ENCODE assay signal across 8 cellular contexts in the genomic region with DNA sequence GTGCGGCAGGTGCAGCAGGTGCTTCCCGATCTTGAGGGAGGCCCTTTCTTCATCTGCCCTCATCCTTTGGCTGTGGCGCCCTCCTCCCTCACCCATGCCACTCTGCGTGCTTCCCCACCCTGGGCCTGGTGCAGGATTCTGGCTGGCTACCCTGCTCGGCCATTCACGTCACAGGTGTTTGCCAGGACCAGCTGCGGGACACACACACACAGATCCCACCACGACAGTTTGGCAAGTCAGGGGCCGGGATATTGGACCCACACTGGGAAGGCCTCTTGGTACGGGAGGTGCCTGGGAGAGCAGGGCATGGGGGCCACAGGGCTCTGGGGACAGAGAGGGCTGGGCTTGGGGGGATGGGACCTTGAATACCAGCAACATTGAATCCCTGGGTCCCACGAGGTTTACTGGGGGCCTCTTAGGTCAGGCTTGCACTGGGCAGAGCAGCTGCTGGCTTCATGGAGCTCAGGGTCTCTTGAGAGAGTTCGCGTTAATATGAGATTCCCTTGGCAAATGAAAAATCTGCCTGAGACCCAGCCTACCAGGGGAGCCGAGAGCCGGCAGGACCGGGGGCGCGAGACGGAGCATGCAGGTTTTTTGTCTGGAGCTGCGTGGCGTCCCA. TPM values are rescaled to one million over a fixed set of nuclear protein-coding genes. Genes with fewer than 3 reads are reported as not detected.
A peak's percentile ranks its signal among the peaks of the same experiment; 100 is the strongest.
DNase-seq lines count a peak whose midpoint lies in the region; ATAC-seq and TF ChIP-seq lines count a peak whose summit lies in the region.

No MANE protein-coding gene starts in this region.

- DNase-seq in NCI-H510A treated with DMSO at 0.1 percent for 48 hours (lab: John Stamatoyannopoulos, UW), result peak; percentile 95
- DNase-seq in NCI-H510A (lab: John Stamatoyannopoulos, UW), result no peak
- no peak for DNase-seq in HL-60 (ENCODE audit: low read depth in 1 of 2, low spot score in 1 of 2)
- DNase-seq in erythroblast (lab: John Stamatoyannopoulos, UW), result peak; percentile 44 to 49
- DNase-seq in stimulated activated effector memory CD8-positive, alpha-beta T cell treated with anti-CD3 and anti-CD28 coated beads, Interleukin-12 subunit alpha, Interleukin-12 subunit beta, amount 100 ng/mL, for 72 hours (ENCODE audit: low spot score in 2 of 2), result no peak
- DNase-seq in BE2C, result no peak
- no peak for DNase-seq in central memory CD4-positive, alpha-beta T cell
- DNase-seq in HFFc6, result no peak

- H3K4me1 ChIP-seq in BE2C, result peaks cover 10% of the 10 kb centered on the region; the same call in 1 of the 2 replicates

- H3K4me3 Mint-ChIP-seq in stimulated activated effector memory CD8-positive, alpha-beta T cell treated with anti-CD3 and anti-CD28 coated beads, Interleukin-12 subunit alpha, Interleukin-12 subunit beta, amount 100 ng/mL, for 72 hours, result peak overlapping the region; percentile 72
- no peak overlapping the region for H3K4me3 Mint-ChIP-seq in HFFc6

- TF ChIP-seq CTCF in HL-60 (IDR thresholded peaks at IDR 0.05; ENCODE audit: insufficient read depth, low read length) (no peak), BE2C (IDR thresholded peaks at IDR 0.05; ENCODE audit: low read depth, low read length) (no peak), HFFc6 (IDR thresholded peaks at IDR 0.05) (no peak)

- H3K36me3 Mint-ChIP-seq in stimulated activated effector memory CD8-positive, alpha-beta T cell treated with anti-CD3 and anti-CD28 coated beads, Interleukin-12 subunit alpha, Interleukin-12 subunit beta, amount 100 ng/mL, for 72 hours, result peaks cover 48% of the 10 kb centered on the region
- peaks cover 21% of the 10 kb centered on the region for H3K36me3 Mint-ChIP-seq in HFFc6 (ENCODE audit: low read depth)

- ATAC-seq in stimulated activated effector memory CD8-positive, alpha-beta T cell treated with anti-CD3 and anti-CD28 coated beads, Interleukin-12 subunit alpha, Interleukin-12 subunit beta, amount 100 ng/mL, for 72 hours, result no peak

- no peaks in the 10 kb centered on the region for H3K27me3 ChIP-seq in HL-60 (ENCODE audit: insufficient read depth, poor library complexity, severe bottlenecking)
- H3K27me3 ChIP-seq in BE2C, result no peaks in the 10 kb centered on the region

- H3K27ac ChIP-seq in HL-60 (replicated peaks), result peak overlapping the region; percentile 95

- H3K9me3 ChIP-seq in BE2C, result no peaks in the 10 kb centered on the region

- TF ChIP-seq POLR2A in erythroblast (IDR thresholded peaks at IDR 0.05; ENCODE audit: low read length), result no peak

- H3K4me1 Mint-ChIP-seq in stimulated activated effector memory CD8-positive, alpha-beta T cell treated with anti-CD3 and anti-CD28 coated beads, Interleukin-12 subunit alpha, Interleukin-12 subunit beta, amount 100 ng/mL, for 72 hours, result peaks cover 93% of the 10 kb centered on the region
- H3K4me1 Mint-ChIP-seq in HFFc6 (ENCODE audit: low read depth), result no peaks in the 10 kb centered on the region

- no peaks in the 10 kb centered on the region; the same call in 1 of the 2 replicates for H3K27me3 Mint-ChIP-seq in HFFc6 (ENCODE audit: insufficient read depth)

- peak overlapping the region; percentile 93 for H3K27ac Mint-ChIP-seq in stimulated activated effector memory CD8-positive, alpha-beta T cell treated with anti-CD3 and anti-CD28 coated beads, Interleukin-12 subunit alpha, Interleukin-12 subunit beta, amount 100 ng/mL, for 72 hours
- no peak overlapping the region for H3K27ac Mint-ChIP-seq in HFFc6

- peaks cover 5% of the 10 kb centered on the region for H3K9me3 Mint-ChIP-seq in stimulated activated effector memory CD8-positive, alpha-beta T cell treated with anti-CD3 and anti-CD28 coated beads, Interleukin-12 subunit alpha, Interleukin-12 subunit beta, amount 100 ng/mL, for 72 hours
- H3K9me3 Mint-ChIP-seq in HFFc6, result peaks cover 4% of the 10 kb centered on the region

- H3K36me3 ChIP-seq in BE2C, result no peaks in the 10 kb centered on the region

- H3K4me3 ChIP-seq in HL-60 (replicated peaks; ENCODE audit: insufficient read depth, low read length), result peak overlapping the region; percentile 16
- H3K4me3 ChIP-seq in BE2C (ENCODE audit: low read depth, low read length), result no peak overlapping the region

RNA-seq across cellular contexts. Expression of gene ADCY7, which starts 15.1 kb away (rescaled TPM):
- polyA plus RNA-seq in BE2C (2012; ENCODE audit: insufficient read depth, insufficient read length, low read depth), result 26.2 TPM
- total RNA-seq in HFFc6 (2021; fragmentation: NEBNext Ultra II Directional; extraction: Animal tissue kit (Norgen Biotek cat#: 25700)), result 10 to 100 TPM; 32.7 to 48.1 (median 41.9) TPM

Comparison
In these comparisons a context has a peak if more than half of its experiments do, and no peak if none do; other contexts are left out.
1. DNase-seq: peak in NCI-H510A treated with DMSO at 0.1 percent for 48 hours (single experiment) and erythroblast (2 of 2); none in NCI-H510A (single experiment), HL-60 (0 of 2), stimulated activated effector memory CD8-positive, alpha-beta T cell treated with anti-CD3 and anti-CD28 coated beads, Interleukin-12 subunit alpha, Interleukin-12 subunit beta, amount 100 ng/mL, for 72 hours (0 of 2), BE2C (single experiment), central memory CD4-positive, alpha-beta T cell (single experiment) and HFFc6 (single experiment).